ENCODE assay signal across 1 cellular context in the genomic region with DNA sequence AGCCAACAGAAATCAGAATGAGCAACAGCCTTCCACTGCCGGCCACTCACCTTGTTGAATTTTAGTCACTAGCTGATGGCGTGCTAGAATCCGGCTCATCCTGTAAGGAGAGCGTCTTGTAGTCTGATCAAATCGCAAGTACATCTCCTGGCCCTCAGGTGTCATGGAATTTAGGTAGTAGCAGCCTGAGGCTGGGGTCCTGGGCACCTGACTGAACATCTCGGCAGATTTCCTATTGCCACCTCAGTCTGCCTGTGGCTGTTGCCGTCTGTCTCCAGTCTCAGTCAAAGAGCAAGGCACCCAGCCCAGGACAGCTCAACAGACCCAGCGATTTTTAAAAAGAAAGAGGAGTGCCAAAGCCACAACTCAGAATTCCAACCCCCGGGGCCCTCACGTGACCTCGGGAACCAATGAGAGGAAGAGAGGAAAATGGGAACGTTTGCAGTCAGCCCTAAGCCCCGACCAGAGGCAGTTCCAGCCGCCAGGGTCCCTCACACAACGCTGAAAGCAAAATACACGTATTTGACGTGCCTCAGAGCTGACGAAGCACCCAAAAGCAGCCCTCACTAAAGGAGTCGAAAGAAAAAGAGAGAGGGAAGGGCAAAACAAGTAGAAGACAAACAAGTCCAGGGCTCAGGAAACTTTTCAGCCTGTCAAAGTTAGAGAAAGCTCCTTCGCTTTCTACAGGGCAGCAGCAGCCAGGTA.
TF ChIP-seq lines count a peak whose summit lies in the region.

A gene with protein sequence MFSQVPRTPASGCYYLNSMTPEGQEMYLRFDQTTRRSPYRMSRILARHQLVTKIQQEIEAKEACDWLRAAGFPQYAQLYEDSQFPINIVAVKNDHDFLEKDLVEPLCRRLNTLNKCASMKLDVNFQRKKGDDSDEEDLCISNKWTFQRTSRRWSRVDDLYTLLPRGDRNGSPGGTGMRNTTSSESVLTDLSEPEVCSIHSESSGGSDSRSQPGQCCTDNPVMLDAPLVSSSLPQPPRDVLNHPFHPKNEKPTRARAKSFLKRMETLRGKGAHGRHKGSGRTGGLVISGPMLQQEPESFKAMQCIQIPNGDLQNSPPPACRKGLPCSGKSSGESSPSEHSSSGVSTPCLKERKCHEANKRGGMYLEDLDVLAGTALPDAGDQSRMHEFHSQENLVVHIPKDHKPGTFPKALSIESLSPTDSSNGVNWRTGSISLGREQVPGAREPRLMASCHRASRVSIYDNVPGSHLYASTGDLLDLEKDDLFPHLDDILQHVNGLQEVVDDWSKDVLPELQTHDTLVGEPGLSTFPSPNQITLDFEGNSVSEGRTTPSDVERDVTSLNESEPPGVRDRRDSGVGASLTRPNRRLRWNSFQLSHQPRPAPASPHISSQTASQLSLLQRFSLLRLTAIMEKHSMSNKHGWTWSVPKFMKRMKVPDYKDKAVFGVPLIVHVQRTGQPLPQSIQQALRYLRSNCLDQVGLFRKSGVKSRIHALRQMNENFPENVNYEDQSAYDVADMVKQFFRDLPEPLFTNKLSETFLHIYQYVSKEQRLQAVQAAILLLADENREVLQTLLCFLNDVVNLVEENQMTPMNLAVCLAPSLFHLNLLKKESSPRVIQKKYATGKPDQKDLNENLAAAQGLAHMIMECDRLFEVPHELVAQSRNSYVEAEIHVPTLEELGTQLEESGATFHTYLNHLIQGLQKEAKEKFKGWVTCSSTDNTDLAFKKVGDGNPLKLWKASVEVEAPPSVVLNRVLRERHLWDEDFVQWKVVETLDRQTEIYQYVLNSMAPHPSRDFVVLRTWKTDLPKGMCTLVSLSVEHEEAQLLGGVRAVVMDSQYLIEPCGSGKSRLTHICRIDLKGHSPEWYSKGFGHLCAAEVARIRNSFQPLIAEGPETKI (minus strand): TSS at position 336 of the 705 bp plus-strand sequence. CDS start 117 bp downstream, at position 219.

TF ChIP-seq in Ishikawa, 13 proteins besides CTCF, POLR2A, EP300 and RAD21 (continued from another document):
- TF ChIP-seq CEBPB (IDR thresholded peaks at IDR 0.05), result no peak
TF ChIP-seq in Ishikawa: peak in this region for 5.
